In the genomic region with DNA sequence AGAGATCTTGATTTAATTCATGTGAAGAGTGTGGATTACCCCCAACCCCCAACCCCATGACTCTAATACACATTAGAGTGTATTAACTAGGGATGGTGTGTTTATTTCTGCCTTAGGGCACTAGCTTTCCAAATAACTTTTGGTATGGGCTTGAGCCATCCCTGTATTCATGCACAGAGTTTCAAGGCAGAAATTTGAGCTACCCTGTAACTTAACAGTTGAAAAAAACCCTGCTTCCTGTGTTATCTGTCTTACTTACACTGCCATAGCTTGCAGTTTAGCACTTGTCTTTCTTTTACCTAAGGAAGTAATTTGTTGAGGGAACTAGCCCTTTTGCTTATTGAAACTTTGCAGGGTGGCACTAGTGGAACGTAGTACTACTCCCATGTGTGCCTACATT, we compare ENCODE assay signal across 12 cellular contexts. TPM values are rescaled to one million over a fixed set of nuclear protein-coding genes. Genes with fewer than 3 reads are reported as not detected.
DNase-seq lines count a peak whose midpoint lies in the region; ATAC-seq and FAIRE-seq lines count a peak whose summit lies in the region.
"Had no signal": no experiment of that assay in that cellular context is flagged by ENCODE, and none has a peak within 500 bp of the region (broad histone marks: within the 10 kb centered on the region; RNA-seq: fewer than 3 reads in every experiment).

No MANE protein-coding gene starts in this region.

- POLR2A ChIA-PET in activated CD4-positive, alpha-beta memory T cell treated with anti-CD3 and anti-CD28 coated beads, Interleukin-2, amount 10 ng/mL, durations not matched to agents 7 days and 5 days (lab: Charles Lee): interaction anchor here (1.0 to 1.8 kb wide), 4 partner anchors 16 to 183 kb away, joined by 4 to 8 read pairs (median 6); partner anchors contain the start of genes CTH and LRRC40
- POLR2A ChIA-PET in naive thymus-derived CD4-positive, alpha-beta T cell (lab: Charles Lee): no interaction called here

- peaks cover 22 to 38% of the 10 kb centered on the region in 2 donors for H3K4me1 ChIP-seq in naive thymus-derived CD4-positive, alpha-beta T cell (ENCODE audit: control insufficient read depth in 2 of 2, insufficient read depth in 2 of 2, low read length in 2 of 2)

- H3K4me3 Mint-ChIP-seq in activated T-cell treated with anti-CD3 and anti-CD28 coated beads, Interleukin-2, amount 50 U/mL, for 24 hours: no peak overlapping the region
- no peak overlapping the region for H3K4me3 Mint-ChIP-seq in activated CD4-positive, alpha-beta memory T cell treated with anti-CD3 and anti-CD28 coated beads, Interleukin-2, amount 10 ng/mL, durations not matched to agents 7 days and 5 days
- H3K4me3 Mint-ChIP-seq in naive thymus-derived CD4-positive, alpha-beta T cell: peak overlapping the region in 8 of 10 donors; percentile 1 to 63 (median 39)

- no peak for DNase-seq in activated T-cell treated with anti-CD3 and anti-CD28 coated beads, Interleukin-2, amount 50 U/mL, for 24 hours
- DNase-seq in activated T-cell treated with anti-CD3 and anti-CD28 coated beads for 4 hours (no peak), AG08396 (ENCODE audit: low spot score) (no peak), Ammon's horn (ENCODE audit: low spot score) (no peak), urothelium cell line (ENCODE audit: low spot score) (no peak)
- no peak for DNase-seq in activated CD4-positive, alpha-beta memory T cell treated with anti-CD3 and anti-CD28 coated beads, Interleukin-2, amount 10 ng/mL, durations not matched to agents 7 days and 5 days
- no peak for DNase-seq in naive thymus-derived CD4-positive, alpha-beta T cell
- DNase-seq: cerebellar nuclear complex, gastrocnemius medialis, lower lobe of right lung, thyroid gland had no signal

- intact Hi-C loops in naive thymus-derived CD4-positive, alpha-beta T cell (cut with micrococcal nuclease): loop anchor here in 1 of 2 donors (5.0 kb wide), 1 partner anchor 35 kb away; no protein-coding TSS in a partner anchor

- H3K27ac ChIP-seq in naive thymus-derived CD4-positive, alpha-beta T cell (ENCODE audit: low read depth, low read length): no peak overlapping the region
- H3K27ac ChIP-seq: gastrocnemius medialis, lower lobe of right lung, thyroid gland had no signal

- H3K27me3 ChIP-seq in naive thymus-derived CD4-positive, alpha-beta T cell (ENCODE audit: control insufficient read depth in 2 of 2, insufficient read depth in 2 of 2, low read length in 2 of 2): no peaks in the 10 kb centered on the region
- H3K27me3 ChIP-seq: gastrocnemius medialis, thyroid gland had no signal

- CTCF ChIA-PET in activated CD4-positive, alpha-beta memory T cell treated with anti-CD3 and anti-CD28 coated beads, Interleukin-2, amount 10 ng/mL, durations not matched to agents 7 days and 5 days (lab: Charles Lee): interaction anchor here (0.8 kb wide), 1 partner anchor 30 kb away, joined by 4 read pairs; no protein-coding TSS in a partner anchor
- CTCF ChIA-PET in naive thymus-derived CD4-positive, alpha-beta T cell (lab: Charles Lee): no interaction called here

- FAIRE-seq in urothelium cell line (lab: Jason Lieb, UNC): no peak

- H3K27ac Mint-ChIP-seq in activated T-cell treated with anti-CD3 and anti-CD28 coated beads, Interleukin-2, amount 50 U/mL, for 24 hours: peak overlapping the region; percentile 81
- H3K27ac Mint-ChIP-seq in activated CD4-positive, alpha-beta memory T cell treated with anti-CD3 and anti-CD28 coated beads, Interleukin-2, amount 10 ng/mL, durations not matched to agents 7 days and 5 days: peak overlapping the region; percentile 63
- H3K27ac Mint-ChIP-seq in naive thymus-derived CD4-positive, alpha-beta T cell: peak overlapping the region in 6 of 9 donors; percentile 33 to 81 (median 46)

- peak; percentile 42 for ATAC-seq in HG03280 (IDR thresholded peaks at IDR 0.05; ENCODE audit: unreplicated experiment)
- peak; percentile 66 for ATAC-seq in naive thymus-derived CD4-positive, alpha-beta T cell
- ATAC-seq: gastrocnemius medialis, lower lobe of right lung had no signal

- H3K36me3 Mint-ChIP-seq in activated T-cell treated with anti-CD3 and anti-CD28 coated beads, Interleukin-2, amount 50 U/mL, for 24 hours (ENCODE audit: low read depth): peaks cover 99% of the 10 kb centered on the region
- peaks cover 53% of the 10 kb centered on the region for H3K36me3 Mint-ChIP-seq in activated CD4-positive, alpha-beta memory T cell treated with anti-CD3 and anti-CD28 coated beads, Interleukin-2, amount 10 ng/mL, durations not matched to agents 7 days and 5 days (ENCODE audit: low read depth)
- peaks cover 0 to 37% (median 23%) of the 10 kb centered on the region in 5 donors for H3K36me3 Mint-ChIP-seq in naive thymus-derived CD4-positive, alpha-beta T cell

- H3K27me3 Mint-ChIP-seq in activated T-cell treated with anti-CD3 and anti-CD28 coated beads, Interleukin-2, amount 50 U/mL, for 24 hours: no peaks in the 10 kb centered on the region
- H3K27me3 Mint-ChIP-seq in activated CD4-positive, alpha-beta memory T cell treated with anti-CD3 and anti-CD28 coated beads, Interleukin-2, amount 10 ng/mL, durations not matched to agents 7 days and 5 days: no peaks in the 10 kb centered on the region
- no peaks in the 10 kb centered on the region for H3K27me3 Mint-ChIP-seq in naive thymus-derived CD4-positive, alpha-beta T cell

- no peak overlapping the region for H3K4me3 ChIP-seq in naive thymus-derived CD4-positive, alpha-beta T cell (ENCODE audit: low read length)
- H3K4me3 ChIP-seq: gastrocnemius medialis, lower lobe of right lung, thyroid gland had no signal

- H3K36me3 ChIP-seq in naive thymus-derived CD4-positive, alpha-beta T cell (ENCODE audit: control insufficient read depth in 2 of 3, insufficient read depth in 3 of 3, low read length in 3 of 3): peaks cover 4 to 31% (median 28%) of the 10 kb centered on the region in 3 experiments

- peaks cover 57% of the 10 kb centered on the region for H3K4me1 Mint-ChIP-seq in activated T-cell treated with anti-CD3 and anti-CD28 coated beads, Interleukin-2, amount 50 U/mL, for 24 hours (ENCODE audit: low read depth)
- peaks cover 55% of the 10 kb centered on the region for H3K4me1 Mint-ChIP-seq in activated CD4-positive, alpha-beta memory T cell treated with anti-CD3 and anti-CD28 coated beads, Interleukin-2, amount 10 ng/mL, durations not matched to agents 7 days and 5 days
- peaks cover 37 to 73% (median 56%) of the 10 kb centered on the region in 7 donors for H3K4me1 Mint-ChIP-seq in naive thymus-derived CD4-positive, alpha-beta T cell

- H3K9me3 ChIP-seq in naive thymus-derived CD4-positive, alpha-beta T cell (ENCODE audit: control insufficient read depth in 2 of 3, low read length in 3 of 3): no peaks in the 10 kb centered on the region
- H3K9me3 ChIP-seq: gastrocnemius medialis, lower lobe of right lung, thyroid gland had no signal

- H3K9me3 Mint-ChIP-seq in activated T-cell treated with anti-CD3 and anti-CD28 coated beads, Interleukin-2, amount 50 U/mL, for 24 hours: no peaks in the 10 kb centered on the region
- H3K9me3 Mint-ChIP-seq in activated CD4-positive, alpha-beta memory T cell treated with anti-CD3 and anti-CD28 coated beads, Interleukin-2, amount 10 ng/mL, durations not matched to agents 7 days and 5 days: no peaks in the 10 kb centered on the region
- H3K9me3 Mint-ChIP-seq in naive thymus-derived CD4-positive, alpha-beta T cell: no peaks in the 10 kb centered on the region

RNA-seq across cellular contexts. Expression of gene SRSF11, which starts 6.3 kb away (rescaled TPM):
- total RNA-seq in activated CD4-positive, alpha-beta memory T cell treated with anti-CD3 and anti-CD28 coated beads, Interleukin-2, amount 10 ng/mL, durations not matched to agents 7 days and 5 days: 100 to 1,000 TPM; 177 to 178 TPM
- total RNA-seq in naive thymus-derived CD4-positive, alpha-beta T cell: 100 to 1,000 TPM; 190 to 413 (median 372) TPM
- 100 to 1,000 TPM in 1 of 2 donors, 10 to 100 TPM in 1; 86.3 to 113 TPM for polyA plus RNA-seq in naive thymus-derived CD4-positive, alpha-beta T cell

RNA-seq across cellular contexts. Expression of gene LRRC40, which starts 22.1 kb away (rescaled TPM):
- total RNA-seq in activated CD4-positive, alpha-beta memory T cell treated with anti-CD3 and anti-CD28 coated beads, Interleukin-2, amount 10 ng/mL, durations not matched to agents 7 days and 5 days: 10 to 100 TPM; 19.1 to 20.0 TPM
- total RNA-seq in naive thymus-derived CD4-positive, alpha-beta T cell: 10 to 100 TPM; 10.3 to 19.2 (median 12.1) TPM
- 1 to 10 TPM; 6.1 to 6.7 TPM for polyA plus RNA-seq in naive thymus-derived CD4-positive, alpha-beta T cell

Comparison
In these comparisons a context has a peak if more than half of its experiments do, and no peak if none do; other contexts are left out.
1. H3K4me3 Mint-ChIP-seq: peak in naive thymus-derived CD4-positive, alpha-beta T cell (8 of 10); none in activated T-cell treated with anti-CD3 and anti-CD28 coated beads, Interleukin-2, amount 50 U/mL, for 24 hours (single experiment) and activated CD4-positive, alpha-beta memory T cell treated with anti-CD3 and anti-CD28 coated beads, Interleukin-2, amount 10 ng/mL, durations not matched to agents 7 days and 5 days (single experiment).
2. Peak in every context shown above with its lines, with median percentiles within 50 percentile points of each other: H3K27ac Mint-ChIP-seq.